16 cellular contexts compared by ENCODE assay signal in genomic region chr2:119429225-119430000, GRCh38. TPM values are rescaled to one million over a fixed set of nuclear protein-coding genes. Genes with fewer than 3 reads are reported as not detected.
DNase-seq lines count a peak whose midpoint lies in the region; ATAC-seq and TF ChIP-seq lines count a peak whose summit lies in the region.
"Had no signal": no experiment of that assay in that cellular context is flagged by ENCODE, and none has a peak within 500 bp of the region (broad histone marks: within the 10 kb centered on the region; RNA-seq: fewer than 3 reads in every experiment).

No MANE protein-coding gene starts in this region.

- DNase-seq in Right ventricle myocardium superior (no peak), left cardiac atrium (no peak), coronary artery (ENCODE audit: low spot score) (peak; percentile 60), lower lobe of right lung (no peak), vagina (ENCODE audit: extremely low spot score in 2 of 2) (no peak), dedifferentiated amniotic fluid mesenchymal stem cell (ENCODE audit: extremely low spot score) (no peak), middle frontal gyrus (ENCODE audit: extremely low spot score, low spot score) (no peak), DMS114 treated with DMSO at 0.1 percent for 48 hours (lab: John Stamatoyannopoulos, UW; ENCODE audit: unreplicated experiment) (no peak)
- DNase-seq: activated CD4-positive, alpha-beta T cell treated with anti-CD3 and anti-CD28 coated beads, Interleukin-2, amount 10 ng/mL, durations not matched to agents 24 days and 14 days; activated naive CD4-positive, alpha-beta T cell treated with anti-CD3 and anti-CD28 coated beads for 36 hours; AML-193; hypothalamus; NCI-H526 treated with DMSO at 0.1 percent for 48 hours; SK-N-SH had no signal

- H3K4me3 ChIP-seq in coronary artery, result no peak overlapping the region
- no peak overlapping the region for H3K4me3 ChIP-seq in lower lobe of right lung
- no peak overlapping the region for H3K4me3 ChIP-seq in vagina

- no peaks in the 10 kb centered on the region for H3K36me3 ChIP-seq in lower lobe of right lung
- no peaks in the 10 kb centered on the region for H3K36me3 ChIP-seq in vagina

- intact Hi-C loops in Right ventricle myocardium superior (cut with DNase I), result no loop called here
- intact Hi-C loops in left cardiac atrium (cut with DNase I), result no loop called here
- intact Hi-C loops in lower lobe of right lung (cut with DNase I), result no loop called here
- intact Hi-C loops in vagina (cut with DNase I), result no loop called here

- no peak for TF ChIP-seq POLR2A in vagina (IDR thresholded peaks at IDR 0.05)

- H3K27ac ChIP-seq in coronary artery (peak overlapping the region in 1 of 2 donors; percentile 56), lower lobe of right lung (peak overlapping the region; percentile 31), vagina (peak overlapping the region; percentile 9)

- H3K4me1 ChIP-seq in lower lobe of right lung (peaks cover 79% of the 10 kb centered on the region), vagina (peaks cover 50% of the 10 kb centered on the region)

- H3K27me3 ChIP-seq in lower lobe of right lung (ENCODE audit: low read depth) (no peaks in the 10 kb centered on the region), vagina (no peaks in the 10 kb centered on the region)

- H3K9me3 ChIP-seq in lower lobe of right lung (no peaks in the 10 kb centered on the region), vagina (no peaks in the 10 kb centered on the region)
- H3K9me3 ChIP-seq: SK-N-SH had no signal

- TF ChIP-seq CTCF in coronary artery (IDR thresholded peaks at IDR 0.05) (no peak), lower lobe of right lung (IDR thresholded peaks at IDR 0.05) (no peak), vagina (IDR thresholded peaks at IDR 0.05) (no peak)

- peak; percentile 12 for ATAC-seq in Right ventricle myocardium superior (ENCODE audit: poor library complexity)
- ATAC-seq in left cardiac atrium, result no peak
- ATAC-seq in lower lobe of right lung, result no peak
- ATAC-seq: HCT116; stimulated activated memory B cell treated with anti-CD40 and anti-IgM and Interleukin-4, amounts not matched to agents 10 μg/mL and 1 μg/mL and 100 μg/mL, for 72 hours had no signal

RNA-seq across cellular contexts. Expression of gene TMEM37, which starts 2.2 kb away (rescaled TPM):
- total RNA-seq in Right ventricle myocardium superior (2.8 TPM), left cardiac atrium (10 to 100 TPM in 1 of 2 donors, 1 to 10 TPM in 1; 6.1 to 16.4 TPM), lower lobe of right lung (21.7 TPM), vagina (3.2 TPM)
- total RNA-seq: activated CD4-positive, alpha-beta T cell treated with anti-CD3 and anti-CD28 coated beads, Interleukin-2, amount 10 ng/mL, durations not matched to agents 24 days and 14 days; activated naive CD4-positive, alpha-beta T cell treated with anti-CD3 and anti-CD28 coated beads for 36 hours had no signal
